8 cellular contexts compared by ENCODE assay signal in the genomic region with DNA sequence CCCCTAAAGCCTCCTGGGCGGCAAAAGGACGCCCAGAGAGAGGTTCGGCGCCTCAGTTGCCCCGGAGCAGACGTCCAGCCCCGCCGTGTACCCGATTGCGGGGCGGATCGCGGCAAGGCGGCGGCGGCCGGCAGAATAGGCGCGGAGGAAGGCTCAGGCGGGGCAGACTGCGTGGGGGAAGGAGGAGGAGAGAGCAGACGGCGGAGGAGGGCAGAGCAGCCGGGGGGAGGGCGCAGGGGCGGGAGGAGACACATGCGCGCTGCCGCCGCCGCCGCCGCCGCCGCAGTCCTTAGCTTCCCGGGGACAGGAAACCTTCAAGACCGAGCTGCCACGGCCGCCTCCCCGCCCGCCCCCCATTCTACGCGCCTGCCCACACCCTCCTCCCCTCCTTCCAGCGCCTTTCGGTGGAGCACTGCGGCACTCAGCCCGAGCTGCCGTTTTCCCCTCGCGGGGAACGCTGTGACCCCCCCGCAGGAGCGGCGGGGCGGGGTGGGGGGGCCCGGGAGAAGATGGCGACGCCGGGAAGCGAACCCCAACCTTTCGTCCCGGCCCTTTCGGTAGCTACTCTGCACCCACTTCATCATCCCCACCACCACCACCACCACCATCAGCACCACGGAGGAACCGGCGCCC. TPM values are rescaled to one million over a fixed set of nuclear protein-coding genes. Genes with fewer than 3 reads are reported as not detected.
DNase-seq lines count a peak whose midpoint lies in the region; TF ChIP-seq lines count a peak whose summit lies in the region.

A gene with protein sequence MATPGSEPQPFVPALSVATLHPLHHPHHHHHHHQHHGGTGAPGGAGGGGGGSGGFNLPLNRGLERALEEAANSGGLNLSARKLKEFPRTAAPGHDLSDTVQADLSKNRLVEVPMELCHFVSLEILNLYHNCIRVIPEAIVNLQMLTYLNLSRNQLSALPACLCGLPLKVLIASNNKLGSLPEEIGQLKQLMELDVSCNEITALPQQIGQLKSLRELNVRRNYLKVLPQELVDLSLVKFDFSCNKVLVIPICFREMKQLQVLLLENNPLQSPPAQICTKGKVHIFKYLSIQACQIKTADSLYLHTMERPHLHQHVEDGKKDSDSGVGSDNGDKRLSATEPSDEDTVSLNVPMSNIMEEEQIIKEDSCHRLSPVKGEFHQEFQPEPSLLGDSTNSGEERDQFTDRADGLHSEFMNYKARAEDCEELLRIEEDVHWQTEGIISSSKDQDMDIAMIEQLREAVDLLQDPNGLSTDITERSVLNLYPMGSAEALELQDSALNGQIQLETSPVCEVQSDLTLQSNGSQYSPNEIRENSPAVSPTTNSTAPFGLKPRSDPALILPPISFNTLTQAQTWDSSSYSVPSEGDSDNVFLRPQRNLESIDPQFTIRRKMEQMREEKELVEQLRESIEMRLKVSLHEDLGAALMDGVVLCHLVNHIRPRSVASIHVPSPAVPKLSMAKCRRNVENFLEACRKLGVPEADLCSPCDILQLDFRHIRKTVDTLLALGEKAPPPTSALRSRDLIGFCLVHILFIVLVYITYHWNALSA (plus strand): TSS at position 283 of the 633 bp plus-strand sequence. CDS start 227 bp downstream, at position 510.

- peak within 1 kb of the TSS; percentile 93 for H3K4me3 Mint-ChIP-seq in activated naive CD4-positive, alpha-beta T cell treated with anti-CD3 and anti-CD28 coated beads, Interleukin-2, amount 50 U/mL, for 24 hours

- no peaks in the 10 kb centered on the region for H3K36me3 Mint-ChIP-seq in activated naive CD4-positive, alpha-beta T cell treated with anti-CD3 and anti-CD28 coated beads, Interleukin-2, amount 50 U/mL, for 24 hours

- H4K20me1 ChIP-seq in osteoblast (ENCODE audit: insufficient read depth, low read length) = peaks cover 12% of the 10 kb centered on the region

- H3K9me3 ChIP-seq in HEK293 (ENCODE audit: control insufficient read depth, insufficient read depth, low read depth, low read length) = no peaks in the 10 kb centered on the region
- no peaks in the 10 kb centered on the region for H3K9me3 ChIP-seq in osteoblast (ENCODE audit: low read depth, low read length)
- H3K9me3 ChIP-seq in testis = no peaks in the 10 kb centered on the region

- H3K4me2 ChIP-seq in osteoblast (ENCODE audit: insufficient read depth, low read length) = peak within 1 kb of the TSS; percentile 97

- H3K4me1 ChIP-seq in HEK293 (ENCODE audit: control insufficient read depth, insufficient read depth, low read length) (peaks cover 7% of the 10 kb centered on the region; the same call in 1 of the 2 replicates), osteoblast (ENCODE audit: insufficient read depth, low read length) (peaks cover 14% of the 10 kb centered on the region), testis (peaks cover 12% of the 10 kb centered on the region)

- TF ChIP-seq CTCF in HEK293 (tag by site-specific recombination; IDR thresholded peaks at IDR 0.05) = no peak
- no peak for TF ChIP-seq CTCF in osteoblast (IDR thresholded peaks at IDR 0.05; ENCODE audit: extremely low read depth, low read depth, low read length)
- TF ChIP-seq CTCF in testis (IDR thresholded peaks at IDR 0.05) = no peak

- H3K36me3 ChIP-seq in HEK293 (ENCODE audit: control insufficient read depth in 2 of 2, insufficient read depth in 1 of 2, low read length in 2 of 2) = no peaks in the 10 kb centered on the region
- no peaks in the 10 kb centered on the region for H3K36me3 ChIP-seq in osteoblast (ENCODE audit: insufficient read depth, low read length)
- H3K36me3 ChIP-seq in testis (ENCODE audit: low read depth, missing control alignments) = no peaks in the 10 kb centered on the region

- H3K79me2 ChIP-seq in osteoblast (ENCODE audit: insufficient read depth, low read length) = peaks cover 53% of the 10 kb centered on the region

- peak within 1 kb of the TSS; percentile 65 for H3K4me3 ChIP-seq in HEK293 (ENCODE audit: low read depth, low read length)
- H3K4me3 ChIP-seq in osteoblast (ENCODE audit: insufficient read depth, low read length) = peak within 1 kb of the TSS; percentile 96
- H3K4me3 ChIP-seq in testis = peak within 1 kb of the TSS; percentile 81 to 89

- peak within 1 kb of the TSS; percentile 80 for H3K27ac ChIP-seq in HEK293 (ENCODE audit: extremely low read depth, low read depth, low read length)
- H3K27ac ChIP-seq in osteoblast (ENCODE audit: low read depth, low read length) = peak within 1 kb of the TSS; percentile 87
- H3K27ac ChIP-seq in testis = peak within 1 kb of the TSS; percentile 87 to 92

- POLR2A ChIA-PET in HEK293 (lab: Yijun Ruan, JAX) = interaction anchor here (0.6 kb wide), 2 partner anchors 80 to 263 kb away, joined by 3 read pairs; no protein-coding TSS in a partner anchor

- H3K27me3 ChIP-seq in osteoblast (ENCODE audit: insufficient read depth, low read length) (no peaks in the 10 kb centered on the region), testis (no peaks in the 10 kb centered on the region)

- intact Hi-C loops in testis (cut with DNase I; ENCODE audit: low total_unique reads) = loop anchor here (5.0 kb wide), 1 partner anchor 169 kb away; no protein-coding TSS in a partner anchor

- H2AFZ ChIP-seq in osteoblast (ENCODE audit: low read length) = peak within 1 kb of the TSS; percentile 95

- H3K27ac Mint-ChIP-seq in activated naive CD4-positive, alpha-beta T cell treated with anti-CD3 and anti-CD28 coated beads, Interleukin-2, amount 50 U/mL, for 24 hours = peak within 1 kb of the TSS; percentile 95

- peaks cover 51% of the 10 kb centered on the region for H3K4me1 Mint-ChIP-seq in activated naive CD4-positive, alpha-beta T cell treated with anti-CD3 and anti-CD28 coated beads, Interleukin-2, amount 50 U/mL, for 24 hours

- TF ChIP-seq POLR2A in testis (IDR thresholded peaks at IDR 0.05) = no peak

- 0 to 1% methylated on average over 21 to 31 of the region's 66 CpGs for WGBS in testis, 2 donors

- DNase-seq in ELF-1 (ENCODE audit: low read depth, low spot score) (peak; percentile 78), NCI-H1092 treated with DMSO at 0.1 percent for 48 hours (lab: John Stamatoyannopoulos, UW) (peak; percentile 70), SKM-1 treated with dmso at 0.1 percent for 144 hours (lab: John Stamatoyannopoulos, UW; ENCODE audit: unreplicated experiment) (peak; percentile 81), globus pallidus (ENCODE audit: low spot score) (peak; percentile 67), osteoblast (ENCODE audit: insufficient read length, low spot score, missing footprints) (peak; percentile 97), testis (peak; percentile 92)

- no peaks in the 10 kb centered on the region for H3K9me3 Mint-ChIP-seq in activated naive CD4-positive, alpha-beta T cell treated with anti-CD3 and anti-CD28 coated beads, Interleukin-2, amount 50 U/mL, for 24 hours

- CTCF ChIA-PET in HEK293 (lab: Yijun Ruan, JAX) = interaction anchor here (1.2 to 2.0 kb wide), 4 partner anchors 43 to 168 kb away, joined by 3 to 32 read pairs (median 5); no protein-coding TSS in a partner anchor

- no peaks in the 10 kb centered on the region for H3K27me3 Mint-ChIP-seq in activated naive CD4-positive, alpha-beta T cell treated with anti-CD3 and anti-CD28 coated beads, Interleukin-2, amount 50 U/mL, for 24 hours

TF ChIP-seq in HEK293, 187 proteins besides CTCF, POLR2A, EP300 and RAD21 (continues in another document):
- TF ChIP-seq EGR2 (tag by site-specific recombination; IDR thresholded peaks at IDR 0.05; ENCODE audit: low read depth) = peak; percentile 80
- TF ChIP-seq, protein P1, sequence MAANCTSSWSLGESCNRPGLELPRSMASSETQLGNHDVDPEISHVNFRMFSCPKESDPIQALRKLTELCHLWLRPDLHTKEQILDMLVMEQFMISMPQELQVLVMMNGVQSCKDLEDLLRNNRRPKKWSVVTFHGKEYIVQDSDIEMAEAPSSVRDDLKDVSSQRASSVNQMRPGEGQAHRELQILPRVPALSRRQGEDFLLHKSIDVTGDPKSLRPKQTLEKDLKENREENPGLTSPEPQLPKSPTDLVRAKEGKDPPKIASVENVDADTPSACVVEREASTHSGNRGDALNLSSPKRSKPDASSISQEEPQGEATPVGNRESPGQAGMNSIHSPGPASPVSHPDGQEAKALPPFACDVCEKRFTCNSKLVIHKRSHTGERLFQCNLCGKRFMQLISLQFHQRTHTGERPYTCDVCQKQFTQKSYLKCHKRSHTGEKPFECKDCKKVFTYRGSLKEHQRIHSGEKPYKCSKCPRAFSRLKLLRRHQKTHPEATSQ (tag by site-specific recombination; IDR thresholded peaks at IDR 0.05) = no peak
- TF ChIP-seq, protein P2, sequence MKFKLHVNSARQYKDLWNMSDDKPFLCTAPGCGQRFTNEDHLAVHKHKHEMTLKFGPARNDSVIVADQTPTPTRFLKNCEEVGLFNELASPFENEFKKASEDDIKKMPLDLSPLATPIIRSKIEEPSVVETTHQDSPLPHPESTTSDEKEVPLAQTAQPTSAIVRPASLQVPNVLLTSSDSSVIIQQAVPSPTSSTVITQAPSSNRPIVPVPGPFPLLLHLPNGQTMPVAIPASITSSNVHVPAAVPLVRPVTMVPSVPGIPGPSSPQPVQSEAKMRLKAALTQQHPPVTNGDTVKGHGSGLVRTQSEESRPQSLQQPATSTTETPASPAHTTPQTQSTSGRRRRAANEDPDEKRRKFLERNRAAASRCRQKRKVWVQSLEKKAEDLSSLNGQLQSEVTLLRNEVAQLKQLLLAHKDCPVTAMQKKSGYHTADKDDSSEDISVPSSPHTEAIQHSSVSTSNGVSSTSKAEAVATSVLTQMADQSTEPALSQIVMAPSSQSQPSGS (tag by site-specific recombination; IDR thresholded peaks at IDR 0.05; ENCODE audit: low read depth) = no peak
- TF ChIP-seq, protein P3, sequence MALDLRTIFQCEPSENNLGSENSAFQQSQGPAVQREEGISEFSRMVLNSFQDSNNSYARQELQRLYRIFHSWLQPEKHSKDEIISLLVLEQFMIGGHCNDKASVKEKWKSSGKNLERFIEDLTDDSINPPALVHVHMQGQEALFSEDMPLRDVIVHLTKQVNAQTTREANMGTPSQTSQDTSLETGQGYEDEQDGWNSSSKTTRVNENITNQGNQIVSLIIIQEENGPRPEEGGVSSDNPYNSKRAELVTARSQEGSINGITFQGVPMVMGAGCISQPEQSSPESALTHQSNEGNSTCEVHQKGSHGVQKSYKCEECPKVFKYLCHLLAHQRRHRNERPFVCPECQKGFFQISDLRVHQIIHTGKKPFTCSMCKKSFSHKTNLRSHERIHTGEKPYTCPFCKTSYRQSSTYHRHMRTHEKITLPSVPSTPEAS (tag by site-specific recombination; IDR thresholded peaks at IDR 0.05) = no peak

RNA-seq across cellular contexts. Expression of the gene that starts here (rescaled TPM):
- total RNA-seq in osteoblast (6.9 and 7.1 TPM in 2 replicates), testis (10 to 100 TPM; 16.8 to 17.7 TPM)
- polyA plus RNA-seq in testis (ENCODE audit: insufficient read depth, low read depth, low replicate concordance) = 8.9 TPM

Comparison
In these comparisons a context has a peak if more than half of its experiments do, and no peak if none do; other contexts are left out.
1. Peak in every context shown above with its lines: DNase-seq, H3K4me3 ChIP-seq and H3K27ac ChIP-seq.